8 cellular contexts compared by ENCODE assay signal in the genomic region with DNA sequence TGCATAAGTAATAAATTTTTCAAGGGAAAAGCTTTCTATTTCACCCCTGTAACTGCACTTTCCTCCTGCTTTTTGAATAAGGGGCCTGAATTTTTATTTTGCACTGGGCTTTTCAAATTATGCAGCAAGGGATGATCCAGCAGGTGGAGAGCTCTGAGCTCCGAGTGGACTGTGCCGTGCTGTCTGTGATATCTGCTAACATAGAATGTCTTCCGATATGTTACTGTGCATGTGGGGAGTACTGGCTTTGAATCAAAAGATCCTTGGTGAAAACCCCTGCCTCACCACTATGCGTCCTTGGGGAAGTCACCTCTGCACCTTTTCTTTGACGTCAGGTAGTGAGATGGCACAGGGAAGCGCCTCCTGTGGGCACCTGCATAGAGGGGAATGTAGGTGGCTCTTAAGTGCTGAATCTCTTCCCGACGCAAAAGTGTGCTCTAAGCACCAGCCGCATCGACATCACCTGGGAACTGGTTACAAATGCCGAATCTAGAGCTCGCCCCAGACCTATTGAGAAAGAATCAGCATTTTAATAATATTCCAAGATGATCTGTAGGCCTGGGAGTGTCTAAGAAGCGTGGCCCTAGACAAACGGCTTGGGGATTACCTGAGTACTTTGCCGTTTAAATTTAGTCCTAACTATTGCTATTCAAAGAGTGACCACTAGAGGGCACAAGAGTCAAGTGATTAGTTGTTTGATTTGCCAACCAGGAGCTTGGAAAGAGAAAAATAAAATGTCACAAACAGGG. TPM values are rescaled to one million over a fixed set of nuclear protein-coding genes. Genes with fewer than 3 reads are reported as not detected.
DNase-seq lines count a peak whose midpoint lies in the region; ATAC-seq, FAIRE-seq and TF ChIP-seq lines count a peak whose summit lies in the region.

No MANE protein-coding gene starts in this region.

- H3K36me3 ChIP-seq in Loucy (ENCODE audit: insufficient read depth, low read length) = no peaks in the 10 kb centered on the region

- DNase-seq in Right ventricle myocardium superior = no peak
- no peak for DNase-seq in Right ventricle myocardium inferior (ENCODE audit: missing footprints)
- peak; percentile 80 for DNase-seq in SK-MEL-5 (ENCODE audit: low read depth, low spot score)
- peak; percentile 86 for DNase-seq in midbrain (lab: John Stamatoyannopoulos, UW)

- peak; percentile 74 for ATAC-seq in Right ventricle myocardium superior (ENCODE audit: poor library complexity)
- ATAC-seq in Right ventricle myocardium inferior = no peak
- ATAC-seq in HG03571 (IDR thresholded peaks at IDR 0.05; ENCODE audit: unreplicated experiment) = no peak
- ATAC-seq in GM18511 (IDR thresholded peaks at IDR 0.05; ENCODE audit: unreplicated experiment) = no peak

- H3K79me2 ChIP-seq in Loucy (ENCODE audit: insufficient read depth, low read length) = no peaks in the 10 kb centered on the region

- TF ChIP-seq CTCF in Loucy (conservative IDR thresholded peaks at IDR 0.05; ENCODE audit: low read length) = peak; percentile 88

- no peak overlapping the region for H3K4me3 ChIP-seq in Loucy (ENCODE audit: low read length, poor library complexity, severe bottlenecking)

- no peaks in the 10 kb centered on the region for H3F3A ChIP-seq in Loucy (ENCODE audit: low read depth)

- no peak overlapping the region for H3K9ac ChIP-seq in Loucy (ENCODE audit: low read depth, low read length, poor library complexity, severe bottlenecking)

- H3K9me3 ChIP-seq in Loucy (ENCODE audit: insufficient read depth, low read depth, low read length) = no peaks in the 10 kb centered on the region

- in situ Hi-C loops in SK-MEL-5 (cut with HindIII; ENCODE audit: low pct_unique_long_range_greater_than_20kb, low sequenced_read_pairs) = loop anchor here (25.0 kb wide), 1 partner anchor 137 kb away; no protein-coding TSS in a partner anchor

- H3K27me3 ChIP-seq in Loucy (ENCODE audit: insufficient read depth, low read length, poor library complexity, severe bottlenecking) = no peaks in the 10 kb centered on the region

- H3K4me1 ChIP-seq in Loucy (ENCODE audit: insufficient read depth, low read length, poor library complexity, severe bottlenecking) = no peaks in the 10 kb centered on the region

- H3K4me2 ChIP-seq in Loucy (ENCODE audit: low read depth, low read length, poor library complexity, severe bottlenecking) = no peak overlapping the region

- H3K9me2 ChIP-seq in Loucy (replicated peaks; ENCODE audit: low read depth, low read length) = no peaks in the 10 kb centered on the region

- H4K20me1 ChIP-seq in Loucy (ENCODE audit: insufficient read depth, low read length, poor library complexity, severe bottlenecking) = no peaks in the 10 kb centered on the region

- H2AFZ ChIP-seq in Loucy (ENCODE audit: low read length) = no peak overlapping the region

- intact Hi-C loops in Right ventricle myocardium superior (cut with DNase I) (no loop called here), Right ventricle myocardium inferior (cut with DNase I) (loop anchor here (1.0 kb wide), 1 partner anchor 77 kb away; no protein-coding TSS in a partner anchor)

- peak; percentile 86 for FAIRE-seq in endometrium (lab: Jason Lieb, UNC)

RNA-seq across cellular contexts. Expression of a gene that starts 19.2 kb away (rescaled TPM):
- total RNA-seq in Right ventricle myocardium superior (81.7 TPM), Right ventricle myocardium inferior (88.4 TPM)
- total RNA-seq in SK-MEL-5 (2014; rRNA removed; shearing (Covaris generic)) = 10.9 and 11.4 TPM in 2 replicates
- polyA plus RNA-seq in SK-MEL-5 (2015; cell fraction: cytosol; rRNA removed) = 46.0 and 46.6 TPM in 2 replicates
- 43.9 and 52.3 TPM in 2 replicates for polyA plus RNA-seq in SK-MEL-5 (2015; cell fraction: nucleus; rRNA removed)

RNA-seq across cellular contexts. Expression of a gene that starts 50.1 kb away (rescaled TPM):
- total RNA-seq in Right ventricle myocardium superior (not detected), Right ventricle myocardium inferior (not detected)
- not detected in 2 replicates for total RNA-seq in SK-MEL-5 (2014; rRNA removed; shearing (Covaris generic))
- not detected in 2 replicates for polyA plus RNA-seq in SK-MEL-5 (2015; cell fraction: cytosol; rRNA removed)
- not detected in 2 replicates for polyA plus RNA-seq in SK-MEL-5 (2015; cell fraction: nucleus; rRNA removed)

Comparison
In these comparisons a context has a peak if more than half of its experiments do, and no peak if none do; other contexts are left out.
1. DNase-seq: peak in SK-MEL-5 (single experiment) and midbrain (single experiment); none in Right ventricle myocardium superior (single experiment) and Right ventricle myocardium inferior (single experiment).